Comparison of ENCODE assay signal across 23 cellular contexts in the genomic region with DNA sequence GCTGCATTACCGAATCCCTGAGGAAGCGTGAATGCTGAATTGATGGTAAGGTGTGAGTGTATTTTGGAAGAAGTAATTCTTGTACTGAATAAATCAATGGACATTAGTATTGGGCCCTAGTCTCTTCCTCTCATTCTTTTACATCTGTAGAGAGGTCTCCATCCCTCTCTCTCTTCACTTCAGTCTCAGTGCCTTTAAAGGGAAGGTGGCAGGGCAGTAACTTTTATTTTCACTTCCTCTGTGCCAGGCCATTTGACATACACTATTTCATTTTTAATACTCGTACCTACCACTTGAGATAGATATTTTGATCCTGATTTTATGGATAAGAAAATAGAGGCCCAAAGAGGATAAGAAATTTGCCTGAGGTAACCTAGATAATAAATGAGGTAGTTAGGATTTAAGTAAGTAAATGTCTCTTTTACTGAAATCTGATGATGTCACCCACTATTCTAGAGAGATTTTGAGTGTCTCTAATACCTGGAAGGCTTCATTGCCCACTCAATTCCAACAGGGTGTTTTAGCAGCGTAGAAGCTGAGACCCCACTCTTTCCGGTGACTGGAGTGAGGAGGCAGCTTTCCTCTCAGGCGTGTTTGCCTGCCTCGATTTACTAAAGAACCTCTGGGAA.
DNase-seq lines count a peak whose midpoint lies in the region; ATAC-seq, FAIRE-seq and TF ChIP-seq lines count a peak whose summit lies in the region.
"Had no signal": no experiment of that assay in that cellular context is flagged by ENCODE, and none has a peak within 500 bp of the region (broad histone marks: within the 10 kb centered on the region; RNA-seq: fewer than 3 reads in every experiment).

No MANE protein-coding gene starts in this region.

- intact Hi-C loops in GM12878 (cut with micrococcal nuclease; ENCODE audit: unreplicated experiment), result loop anchor here (10.0 kb wide), 2 partner anchors 283 to 447 kb away; no protein-coding TSS in a partner anchor

- H3K9me3 ChIP-seq in HEK293 (ENCODE audit: control insufficient read depth, insufficient read depth, low read depth, low read length), result peaks cover 2% of the 10 kb centered on the region; the same call in 1 of the 2 replicates
- H3K9me3 ChIP-seq in GM12878 (replicated peaks; ENCODE audit: control insufficient read depth, insufficient read depth, low read length), result no peaks in the 10 kb centered on the region
- H3K9me3 ChIP-seq: BE2C had no signal

- H3K27ac ChIP-seq in HEK293 (ENCODE audit: extremely low read depth, low read depth, low read length), result no peak overlapping the region
- H3K27ac ChIP-seq in GM12878 (ENCODE audit: control insufficient read depth, insufficient read depth), result no peak overlapping the region
- H3K27ac ChIP-seq: SJCRH30 had no signal

- DNase-seq in NOMO-1 treated with dmso at 0.1 percent for 144 hours (lab: John Stamatoyannopoulos, UW; ENCODE audit: unreplicated experiment) (peak; percentile 12), GM12878 (ENCODE audit: low read depth, low spot score) (no peak), medulla oblongata (ENCODE audit: extremely low spot score) (no peak), H4 (ENCODE audit: low spot score) (no peak), ureter (ENCODE audit: low spot score) (no peak)
- DNase-seq: BE2C; CD4-positive, CD25-positive, alpha-beta regulatory T cell; EL; GF-D8; KG1; NCI-H1694; NCI-H2081; NCI-H2171; NCI-H345; NCI-H524 treated with DMSO at 0.1 percent for 48 hours; NCI-H82; SJCRH30; T-helper 1 cell had no signal

- in situ Hi-C loops in GM12878 (cut with MboI), result no loop called here

- WGBS in GM12878 (ENCODE audit: insufficient coverage, insufficient replicate concordance, low lambda C conversion rate, missing lambda C conversion rate), result 69% methylated on average over 7 of the region's 7 CpGs

- H3K79me2 ChIP-seq in GM12878 (ENCODE audit: control insufficient read depth, insufficient read depth, low read length), result no peaks in the 10 kb centered on the region

- H3K9ac ChIP-seq in GM12878 (ENCODE audit: control insufficient read depth, insufficient read depth, low read length), result no peak overlapping the region

- H3K4me3 ChIP-seq in HEK293 (ENCODE audit: low read depth, low read length) (no peak overlapping the region), GM12878 (no peak overlapping the region)
- H3K4me3 ChIP-seq: SJCRH30 had no signal

- ATAC-seq in GM18867 (IDR thresholded peaks at IDR 0.05; ENCODE audit: unreplicated experiment) (peak; percentile 65), GM12878 (peak; percentile 47; the same call in 2 of the 3 replicates), HG03354 (IDR thresholded peaks at IDR 0.05; ENCODE audit: poor library complexity, severe bottlenecking, unreplicated experiment) (no peak)

- RAD21 ChIA-PET in GM12878 (lab: Charles Lee; ENCODE audit: unreplicated experiment), result no interaction called here

- no peak overlapping the region for H3K4me2 ChIP-seq in GM12878 (ENCODE audit: control insufficient read depth, insufficient read depth)

- CTCF ChIA-PET in HEK293 (lab: Yijun Ruan, JAX), result interaction anchor here (1.1 kb wide), 1 partner anchor 8 kb away, joined by 3 read pairs; no protein-coding TSS in a partner anchor
- CTCF ChIA-PET in GM12878 (lab: Yijun Ruan, JAX), result no interaction called here

- SMC1A ChIA-PET in GM12878 (lab: Charles Lee; ENCODE audit: uncharacterized antibody, unreplicated experiment), result interaction anchor here (0.6 kb wide), 1 partner anchor 296 kb away, joined by 3 read pairs; no protein-coding TSS in a partner anchor

- TF ChIP-seq EP300 in GM12878 (IDR thresholded peaks at IDR 0.05; ENCODE audit: borderline replicate concordance in 1 of 2, control insufficient read depth in 1 of 2, low read depth in 2 of 2, low read length in 2 of 2), result no peak

- no TSS peak for BruUV-seq in GM12878 (replicated peaks; lab: Mats Ljungman, UMichigan)

- no peak overlapping the region for H2AFZ ChIP-seq in GM12878 (ENCODE audit: control insufficient read depth, low read depth, low read length)

- POLR2A ChIA-PET in HEK293 (lab: Yijun Ruan, JAX), result no interaction called here
- POLR2A ChIA-PET in GM12878 (lab: Charles Lee), result no interaction called here

- TF ChIP-seq POLR2A in GM12878 (IDR thresholded peaks at IDR 0.05; ENCODE audit: low read depth, low read length), result no peak

- no peak for TF ChIP-seq RAD21 in GM12878 (IDR thresholded peaks at IDR 0.05; ENCODE audit: insufficient read depth, low read depth, low read length)

- H3K4me1 ChIP-seq in HEK293 (ENCODE audit: control insufficient read depth, insufficient read depth, low read length) (no peaks in the 10 kb centered on the region), GM12878 (ENCODE audit: control insufficient read depth, insufficient read depth, low read length) (peaks cover 11% of the 10 kb centered on the region)
- H3K4me1 ChIP-seq: BE2C had no signal

- no peaks in the 10 kb centered on the region for H3K36me3 ChIP-seq in HEK293 (ENCODE audit: control insufficient read depth in 2 of 2, insufficient read depth in 1 of 2, low read length in 2 of 2)
- no peaks in the 10 kb centered on the region for H3K36me3 ChIP-seq in GM12878 (ENCODE audit: control insufficient read depth in 2 of 2, insufficient read depth in 2 of 2, low read length in 1 of 2)
- H3K36me3 ChIP-seq: BE2C, SJCRH30 had no signal

- no peak for FAIRE-seq in GM12878 (lab: Jason Lieb, UNC)
- FAIRE-seq: H1, RCC 7860 had no signal

- no peaks in the 10 kb centered on the region for H4K20me1 ChIP-seq in GM12878 (ENCODE audit: control insufficient read depth, insufficient read depth)

- TF ChIP-seq CTCF in HEK293 (tag by site-specific recombination; IDR thresholded peaks at IDR 0.05) (no peak), GM12878 (IDR thresholded peaks at IDR 0.05 in 2 of 3, conservative IDR thresholded peaks at IDR 0.05 in 1 of 3; ENCODE audit: control insufficient read depth in 2 of 3, extremely low read depth in 1 of 3, insufficient read depth in 1 of 3, low read depth in 3 of 3, low read length in 3 of 3) (no peak)

- H3K27me3 ChIP-seq in GM12878 (replicated peaks in 1 of 2; ENCODE audit: control insufficient read depth in 2 of 2, insufficient read depth in 2 of 2, low read length in 1 of 2), result no peaks in the 10 kb centered on the region
- H3K27me3 ChIP-seq: BE2C had no signal

TF ChIP-seq in HEK293, 187 proteins besides CTCF, POLR2A, EP300 and RAD21 (continues in another document):
- TF ChIP-seq, protein P1, sequence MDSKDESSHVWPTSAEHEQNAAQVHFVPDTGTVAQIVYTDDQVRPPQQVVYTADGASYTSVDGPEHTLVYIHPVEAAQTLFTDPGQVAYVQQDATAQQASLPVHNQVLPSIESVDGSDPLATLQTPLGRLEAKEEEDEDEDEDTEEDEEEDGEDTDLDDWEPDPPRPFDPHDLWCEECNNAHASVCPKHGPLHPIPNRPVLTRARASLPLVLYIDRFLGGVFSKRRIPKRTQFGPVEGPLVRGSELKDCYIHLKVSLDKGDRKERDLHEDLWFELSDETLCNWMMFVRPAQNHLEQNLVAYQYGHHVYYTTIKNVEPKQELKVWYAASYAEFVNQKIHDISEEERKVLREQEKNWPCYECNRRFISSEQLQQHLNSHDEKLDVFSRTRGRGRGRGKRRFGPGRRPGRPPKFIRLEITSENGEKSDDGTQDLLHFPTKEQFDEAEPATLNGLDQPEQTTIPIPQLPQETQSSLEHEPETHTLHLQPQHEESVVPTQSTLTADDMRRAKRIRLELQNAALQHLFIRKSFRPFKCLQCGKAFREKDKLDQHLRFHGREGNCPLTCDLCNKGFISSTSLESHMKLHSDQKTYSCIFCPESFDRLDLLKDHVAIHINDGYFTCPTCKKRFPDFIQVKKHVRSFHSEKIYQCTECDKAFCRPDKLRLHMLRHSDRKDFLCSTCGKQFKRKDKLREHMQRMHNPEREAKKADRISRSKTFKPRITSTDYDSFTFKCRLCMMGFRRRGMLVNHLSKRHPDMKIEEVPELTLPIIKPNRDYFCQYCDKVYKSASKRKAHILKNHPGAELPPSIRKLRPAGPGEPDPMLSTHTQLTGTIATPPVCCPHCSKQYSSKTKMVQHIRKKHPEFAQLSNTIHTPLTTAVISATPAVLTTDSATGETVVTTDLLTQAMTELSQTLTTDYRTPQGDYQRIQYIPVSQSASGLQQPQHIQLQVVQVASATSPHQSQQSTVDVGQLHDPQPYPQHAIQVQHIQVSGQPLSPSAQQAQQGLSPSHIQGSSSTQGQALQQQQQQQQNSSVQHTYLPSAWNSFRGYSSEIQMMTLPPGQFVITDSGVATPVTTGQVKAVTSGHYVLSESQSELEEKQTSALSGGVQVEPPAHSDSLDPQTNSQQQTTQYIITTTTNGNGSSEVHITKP (tag by site-specific recombination; IDR thresholded peaks at IDR 0.05), result no peak

TF ChIP-seq in GM12878, 131 proteins besides CTCF, POLR2A, EP300 and RAD21 (continues in another document):
- TF ChIP-seq ZNF24 (IDR thresholded peaks at IDR 0.05), result no peak
- no peak for TF ChIP-seq RELA (IDR thresholded peaks at IDR 0.05; ENCODE audit: borderline replicate concordance, partially characterized antibody)
- TF ChIP-seq STAT3 (IDR thresholded peaks at IDR 0.05; ENCODE audit: low read depth, low read length), result no peak
- no peak for TF ChIP-seq HDGF (IDR thresholded peaks at IDR 0.05)
- TF ChIP-seq TAF1 (IDR thresholded peaks at IDR 0.05; ENCODE audit: borderline replicate concordance, low read depth, low read length), result no peak
- TF ChIP-seq FOS (IDR thresholded peaks at IDR 0.05; ENCODE audit: borderline replicate concordance, extremely low read depth, insufficient read length), result no peak
- TF ChIP-seq ZNF622 (IDR thresholded peaks at IDR 0.05), result no peak
- TF ChIP-seq HDAC2 (IDR thresholded peaks at IDR 0.05), result no peak
- TF ChIP-seq RB1 (IDR thresholded peaks at IDR 0.05; ENCODE audit: borderline replicate concordance), result no peak
- TF ChIP-seq, protein P2, sequence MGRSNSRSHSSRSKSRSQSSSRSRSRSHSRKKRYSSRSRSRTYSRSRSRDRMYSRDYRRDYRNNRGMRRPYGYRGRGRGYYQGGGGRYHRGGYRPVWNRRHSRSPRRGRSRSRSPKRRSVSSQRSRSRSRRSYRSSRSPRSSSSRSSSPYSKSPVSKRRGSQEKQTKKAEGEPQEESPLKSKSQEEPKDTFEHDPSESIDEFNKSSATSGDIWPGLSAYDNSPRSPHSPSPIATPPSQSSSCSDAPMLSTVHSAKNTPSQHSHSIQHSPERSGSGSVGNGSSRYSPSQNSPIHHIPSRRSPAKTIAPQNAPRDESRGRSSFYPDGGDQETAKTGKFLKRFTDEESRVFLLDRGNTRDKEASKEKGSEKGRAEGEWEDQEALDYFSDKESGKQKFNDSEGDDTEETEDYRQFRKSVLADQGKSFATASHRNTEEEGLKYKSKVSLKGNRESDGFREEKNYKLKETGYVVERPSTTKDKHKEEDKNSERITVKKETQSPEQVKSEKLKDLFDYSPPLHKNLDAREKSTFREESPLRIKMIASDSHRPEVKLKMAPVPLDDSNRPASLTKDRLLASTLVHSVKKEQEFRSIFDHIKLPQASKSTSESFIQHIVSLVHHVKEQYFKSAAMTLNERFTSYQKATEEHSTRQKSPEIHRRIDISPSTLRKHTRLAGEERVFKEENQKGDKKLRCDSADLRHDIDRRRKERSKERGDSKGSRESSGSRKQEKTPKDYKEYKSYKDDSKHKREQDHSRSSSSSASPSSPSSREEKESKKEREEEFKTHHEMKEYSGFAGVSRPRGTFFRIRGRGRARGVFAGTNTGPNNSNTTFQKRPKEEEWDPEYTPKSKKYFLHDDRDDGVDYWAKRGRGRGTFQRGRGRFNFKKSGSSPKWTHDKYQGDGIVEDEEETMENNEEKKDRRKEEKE (IDR thresholded peaks at IDR 0.05), result no peak
